Comparison of ENCODE assay signal across 2 cellular contexts in genomic region chr20:46715292-46715756, GRCh38.
TF ChIP-seq lines count a peak whose summit lies in the region.

No MANE protein-coding gene starts in this region.

TF ChIP-seq in HepG2, 621 proteins besides CTCF, POLR2A, EP300 and RAD21 (continues in another document):
- TF ChIP-seq PATZ1 (CRISPR knock-in tag; IDR thresholded peaks at IDR 0.05) (peak; percentile 51; the same call in 1 of the 2 replicates), ZEB1 (IDR thresholded peaks at IDR 0.05; ENCODE audit: insufficient replicate concordance, low read depth) (no peak), ZNF546 (CRISPR knock-in tag; conservative IDR thresholded peaks at IDR 0.05) (no peak), BORCS8-MEF2B (CRISPR knock-in tag; IDR thresholded peaks at IDR 0.05) (no peak), ZZZ3 (CRISPR knock-in tag; IDR thresholded peaks at IDR 0.05; ENCODE audit: borderline replicate concordance) (no peak), ZNF205 (CRISPR knock-in tag; IDR thresholded peaks at IDR 0.05) (no peak), TFDP1 (CRISPR knock-in tag; IDR thresholded peaks at IDR 0.05; ENCODE audit: borderline replicate concordance) (no peak), DNMT3B (CRISPR knock-in tag; conservative IDR thresholded peaks at IDR 0.05) (no peak), ZNF446 (CRISPR knock-in tag; IDR thresholded peaks at IDR 0.05) (no peak), ZFP36 (IDR thresholded peaks at IDR 0.05; ENCODE audit: borderline replicate concordance, low read depth, low read length, partially characterized antibody) (no peak), POGK (CRISPR knock-in tag; conservative IDR thresholded peaks at IDR 0.05) (no peak), IKZF4 (CRISPR knock-in tag; IDR thresholded peaks at IDR 0.05; ENCODE audit: borderline replicate concordance, low read depth, not compliant biosample characterization) (no peak), NFE2L1 (CRISPR knock-in tag; IDR thresholded peaks at IDR 0.05; ENCODE audit: borderline replicate concordance) (no peak), ARID3A (IDR thresholded peaks at IDR 0.05; ENCODE audit: low read depth, low read length) (no peak), ZSCAN20 (CRISPR knock-in tag; IDR thresholded peaks at IDR 0.05; ENCODE audit: borderline replicate concordance) (no peak), HOXA3 (CRISPR knock-in tag; IDR thresholded peaks at IDR 0.05) (0 out of 2 replicates have a peak, but pooled peaks have one; percentile 10), ZFP90 (CRISPR knock-in tag; IDR thresholded peaks at IDR 0.05; ENCODE audit: borderline replicate concordance) (no peak), ARNT (IDR thresholded peaks at IDR 0.05) (no peak), ZBTB21 (CRISPR knock-in tag; IDR thresholded peaks at IDR 0.05) (no peak), HOXD1 (CRISPR knock-in tag; IDR thresholded peaks at IDR 0.05) (no peak), ATM (IDR thresholded peaks at IDR 0.05; ENCODE audit: borderline replicate concordance) (no peak), ZNF569 (CRISPR knock-in tag; IDR thresholded peaks at IDR 0.05; ENCODE audit: borderline replicate concordance) (no peak), ZNF572 (CRISPR knock-in tag; IDR thresholded peaks at IDR 0.05) (peak; percentile 43; the same call in 1 of the 2 replicates), REPIN1 (CRISPR knock-in tag; IDR thresholded peaks at IDR 0.05; ENCODE audit: borderline replicate concordance, low read depth) (no peak)

TF ChIP-seq in HEK293T, 16 proteins besides CTCF, POLR2A, EP300 and RAD21:
- TF ChIP-seq SUZ12 (IDR thresholded peaks at IDR 0.05) (no peak), CTBP1 (IDR thresholded peaks at IDR 0.05; ENCODE audit: borderline replicate concordance) (no peak), NFRKB (IDR thresholded peaks at IDR 0.05) (no peak), ELF4 (IDR thresholded peaks at IDR 0.05) (no peak), FOXK2 (IDR thresholded peaks at IDR 0.05) (no peak), FOXA1 (IDR thresholded peaks at IDR 0.05) (no peak), TARDBP (IDR thresholded peaks at IDR 0.05) (no peak), BHLHE40 (IDR thresholded peaks at IDR 0.05; ENCODE audit: borderline replicate concordance) (no peak), LEF1 (IDR thresholded peaks at IDR 0.05; ENCODE audit: borderline replicate concordance) (no peak), HDGF (IDR thresholded peaks at IDR 0.05; ENCODE audit: borderline replicate concordance) (no peak), SP1 (IDR thresholded peaks at IDR 0.05) (no peak), PKNOX1 (IDR thresholded peaks at IDR 0.05) (no peak), ZNF384 (IDR thresholded peaks at IDR 0.05) (no peak), L3MBTL2 (conservative IDR thresholded peaks at IDR 0.05) (no peak), ARNT (IDR thresholded peaks at IDR 0.05) (no peak), FOXM1 (IDR thresholded peaks at IDR 0.05; ENCODE audit: borderline replicate concordance) (no peak)
